Comparison of ENCODE assay signal across 20 cellular contexts in the genomic region with DNA sequence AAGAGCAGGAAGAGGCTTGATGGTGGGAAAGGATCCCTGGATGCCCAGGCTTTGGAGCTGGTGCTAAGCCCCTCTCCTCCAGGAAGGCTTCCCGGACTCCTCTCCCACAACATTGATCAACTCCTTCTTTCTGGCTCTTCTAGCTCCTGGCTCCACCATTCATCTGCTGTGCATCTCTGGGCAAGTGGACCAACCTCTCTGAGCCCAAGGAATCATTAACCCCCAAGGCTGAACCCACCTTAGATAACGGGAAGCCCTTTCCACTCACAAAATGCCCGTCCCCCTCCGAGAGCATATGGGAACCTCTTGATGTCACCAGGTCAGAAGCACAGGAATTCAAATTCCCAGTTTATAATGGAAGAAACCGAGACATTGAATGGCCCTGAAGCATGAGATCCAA. TPM values are rescaled to one million over a fixed set of nuclear protein-coding genes. Genes with fewer than 3 reads are reported as not detected.
DNase-seq lines count a peak whose midpoint lies in the region; ATAC-seq, FAIRE-seq and TF ChIP-seq lines count a peak whose summit lies in the region.
"Had no signal": no experiment of that assay in that cellular context is flagged by ENCODE, and none has a peak within 500 bp of the region (broad histone marks: within the 10 kb centered on the region; RNA-seq: fewer than 3 reads in every experiment).

No MANE protein-coding gene starts in this region.

- H3K4me2 ChIP-seq in A549 (no peak overlapping the region), neuronal stem cell (ENCODE audit: insufficient read depth, low read length, poor library complexity, severe bottlenecking) (peak overlapping the region; percentile 2)
- H3K4me2 ChIP-seq: GM23338 had no signal

- CTCF ChIA-PET in A549 (lab: Yijun Ruan, JAX) (interaction anchor here (1.1 to 1.9 kb wide), 6 partner anchors 9 to 31 kb away, joined by 3 to 7 read pairs (median 4); a partner anchor contains a TSS), RWPE1 (lab: Yijun Ruan, JAX) (interaction anchor here (0.5 to 1.4 kb wide), 3 partner anchors 11 to 524 kb away, joined by 3 to 7 read pairs (median 3); no protein-coding TSS in a partner anchor), HEK293T (lab: Yijun Ruan, JAX) (no interaction called here)

- DNase-seq in A549 (ENCODE audit: low read depth in 1 of 2, low spot score in 1 of 2) (no peak), RWPE1 (ENCODE audit: low spot score) (no peak), neuronal stem cell (ENCODE audit: low spot score) (no peak), tibial artery (no peak), HEK293T (ENCODE audit: extremely low spot score) (no peak)
- no peak for DNase-seq in effector memory CD4-positive, alpha-beta T cell
- DNase-seq: 8988T; C1 segment of cervical spinal cord; Calu3; CD4-positive, alpha-beta memory T cell; COR-L47; DMS53; DMS79 treated with DMSO at 0.1 percent for 48 hours; GF-D8; H9 had no signal

- POLR2A ChIA-PET in A549 (lab: Yijun Ruan, JAX) (interaction anchor here (0.5 kb wide), 1 partner anchor 26 kb away, joined by 11 read pairs; no protein-coding TSS in a partner anchor), RWPE1 (lab: Yijun Ruan, JAX; ENCODE audit: low non-redundant PET) (no interaction called here), HEK293T (lab: Yijun Ruan, JAX) (interaction anchor here (0.8 kb wide), 1 partner anchor 20 kb away, joined by 3 read pairs; no protein-coding TSS in a partner anchor)

- ATAC-seq in A549 = no peak
- ATAC-seq: GM23338, HCT116 had no signal

- H3K18ac ChIP-seq in neuronal stem cell (ENCODE audit: low read length) = no peak overlapping the region

- peaks cover 9% of the 10 kb centered on the region for H3K79me1 ChIP-seq in neuronal stem cell (ENCODE audit: low read depth, low read length)

- H3K14ac ChIP-seq in neuronal stem cell (ENCODE audit: low read length) = no peak overlapping the region

- H2BK5ac ChIP-seq in neuronal stem cell (ENCODE audit: low read length) = no peak overlapping the region

- FAIRE-seq in A549 (lab: Jason Lieb, UNC) = no peak
- FAIRE-seq: GM12891, GM18507 had no signal

- TF ChIP-seq CTCF in A549 (IDR thresholded peaks at IDR 0.05) (no peak), RWPE1 (conservative IDR thresholded peaks at IDR 0.05; ENCODE audit: low read depth) (no peak), tibial artery (IDR thresholded peaks at IDR 0.05) (no peak)

- H2AFZ ChIP-seq in neuronal stem cell (ENCODE audit: low read length) = no peak overlapping the region
- H2AFZ ChIP-seq: GM23338 had no signal

- H3K4me1 ChIP-seq in A549 = peaks cover 16% of the 10 kb centered on the region
- peaks cover 0 to 3% of the 10 kb centered on the region in 2 donors for H3K4me1 ChIP-seq in neuronal stem cell (ENCODE audit: control insufficient read depth in 2 of 2, insufficient read depth in 1 of 2, low read depth in 1 of 2, low read length in 2 of 2)
- peaks cover 23% of the 10 kb centered on the region for H3K4me1 ChIP-seq in effector memory CD4-positive, alpha-beta T cell (ENCODE audit: control insufficient read depth, insufficient read depth, low read length, poor library complexity, severe bottlenecking)
- peaks cover 0 to 27% (median 16%) of the 10 kb centered on the region in 4 donors for H3K4me1 ChIP-seq in tibial artery

- no peak overlapping the region for H2AK5ac ChIP-seq in neuronal stem cell (ENCODE audit: low read depth, low read length)

- intact Hi-C loops in tibial artery (cut with DNase I; ENCODE audit: low total_unique reads) = no loop called here

- no peak for TF ChIP-seq EP300 in A549 (IDR thresholded peaks at IDR 0.05)

- H3K27ac ChIP-seq in A549 = no peak overlapping the region
- H3K27ac ChIP-seq in RWPE1 = peak overlapping the region; percentile 21; the same call in 1 of the 2 replicates
- no peak overlapping the region for H3K27ac ChIP-seq in neuronal stem cell (replicated peaks; ENCODE audit: low read length)
- no peak overlapping the region for H3K27ac ChIP-seq in effector memory CD4-positive, alpha-beta T cell (ENCODE audit: insufficient read depth, low read length, poor library complexity, severe bottlenecking)
- no peak overlapping the region for H3K27ac ChIP-seq in tibial artery

- no peak for TF ChIP-seq RAD21 in A549 (conservative IDR thresholded peaks at IDR 0.05 in 1 of 2, IDR thresholded peaks at IDR 0.05 in 1 of 2)

- H3K4ac ChIP-seq in neuronal stem cell (ENCODE audit: low read length) = no peak overlapping the region

- no peak overlapping the region for H4K91ac ChIP-seq in neuronal stem cell (ENCODE audit: low read depth, low read length, poor library complexity)

- H4K8ac ChIP-seq in neuronal stem cell (ENCODE audit: low read depth, low read length) = no peak overlapping the region

- 92% methylated on average over 5 of the region's 5 CpGs for WGBS in A549 (ENCODE audit: missing lambda C conversion rate)
- WGBS in neuronal stem cell (ENCODE audit: extremely low coverage in 2 of 2, insufficient read length in 2 of 2, insufficient replicate concordance in 1 of 2), 2 donors = no CpG with 5 or more reads among the region's 5 CpGs

- no peak overlapping the region for H2BK15ac ChIP-seq in neuronal stem cell (ENCODE audit: low read length)

- H3K27me3 ChIP-seq in neuronal stem cell (ENCODE audit: control insufficient read depth in 3 of 3, insufficient read depth in 3 of 3, low read depth in 1 of 3, low read length in 3 of 3) (peaks cover 0 to 6% (median 6%) of the 10 kb centered on the region in 3 experiments), tibial artery (peaks cover 0 to 12% of the 10 kb centered on the region in 2 donors)
- H3K27me3 ChIP-seq in effector memory CD4-positive, alpha-beta T cell (replicated peaks; ENCODE audit: control insufficient read depth, insufficient read depth, low read length, poor library complexity, severe bottlenecking) = no peaks in the 10 kb centered on the region

- H2BK120ac ChIP-seq in neuronal stem cell (ENCODE audit: low read depth, low read length) = no peak overlapping the region

- no peak overlapping the region for H2BK12ac ChIP-seq in neuronal stem cell (ENCODE audit: low read length)

- TF ChIP-seq POLR2A in A549 (IDR thresholded peaks at IDR 0.05; ENCODE audit: low read length) = no peak

- H3K4me3 ChIP-seq in A549 = no peak overlapping the region
- no peak overlapping the region for H3K4me3 ChIP-seq in neuronal stem cell (ENCODE audit: low read length in 2 of 2)
- H3K4me3 ChIP-seq in effector memory CD4-positive, alpha-beta T cell (ENCODE audit: insufficient read depth, low read depth, low read length, poor library complexity, severe bottlenecking) = no peak overlapping the region
- H3K4me3 ChIP-seq in tibial artery = no peak overlapping the region
- H3K4me3 ChIP-seq: GM23338 had no signal

- H3K36me3 ChIP-seq in neuronal stem cell (replicated peaks in 1 of 2; ENCODE audit: control insufficient read depth in 2 of 2, insufficient read depth in 2 of 2, low read length in 2 of 2) (peaks cover 5 to 45% of the 10 kb centered on the region in 2 donors), tibial artery (peaks cover 18 to 67% (median 52%) of the 10 kb centered on the region in 3 donors)
- peaks cover 19% of the 10 kb centered on the region for H3K36me3 ChIP-seq in effector memory CD4-positive, alpha-beta T cell (ENCODE audit: control insufficient read depth, insufficient read depth, low read length)

- H3K9me3 ChIP-seq in A549 = no peaks in the 10 kb centered on the region
- no peaks in the 10 kb centered on the region for H3K9me3 ChIP-seq in neuronal stem cell (replicated peaks in 1 of 2; ENCODE audit: control insufficient read depth in 2 of 2, insufficient read depth in 1 of 2, low read depth in 1 of 2, low read length in 2 of 2)
- H3K9me3 ChIP-seq in effector memory CD4-positive, alpha-beta T cell (ENCODE audit: control insufficient read depth, low read length) = no peaks in the 10 kb centered on the region
- no peaks in the 10 kb centered on the region for H3K9me3 ChIP-seq in tibial artery

- no peak overlapping the region for H3K23ac ChIP-seq in neuronal stem cell (ENCODE audit: low read depth, low read length, poor library complexity)

- H3K9ac ChIP-seq in neuronal stem cell (ENCODE audit: low read depth, low read length, poor library complexity) = no peak overlapping the region

RNA-seq across cellular contexts. Expression of a gene that starts 5.2 kb away (rescaled TPM):
- 10.2 and 11.7 TPM in 2 replicates for polyA plus RNA-seq in A549 (2011; rRNA removed)
- polyA plus RNA-seq in A549 (2012; cell fraction: cytosol; rRNA removed) = 33.0 and 36.6 TPM in 2 replicates
- 71.9 and 111 TPM in 2 replicates for polyA plus RNA-seq in A549 (2012; cell fraction: nucleus; rRNA removed)
- 20.2 to 22.6 TPM (median 21.6 TPM) in 3 replicates for polyA plus RNA-seq in A549 (2017; fragmentation: RNase III; extraction: RNeasy Plus Mini Kit Qiagen cat#74134 plus additional on column Dnase treatment)
- 5.5 and 7.5 TPM in 2 replicates for polyA minus RNA-seq in A549 (2011; rRNA and poly(A)+ RNA removed)
- 14.7 TPM for polyA plus RNA-seq in neuronal stem cell (2013, experiment 1 of 2)
- 15.1 TPM for polyA plus RNA-seq in neuronal stem cell (2013, experiment 2 of 2)

RNA-seq across cellular contexts. Expression of a gene that starts 5.3 kb away (rescaled TPM):
- 0.12 and 0.28 TPM in 2 replicates for polyA plus RNA-seq in A549 (2011; rRNA removed)
- 0.09 TPM in 2 replicates for polyA plus RNA-seq in A549 (2012; cell fraction: cytosol; rRNA removed)
- polyA plus RNA-seq in A549 (2012; cell fraction: nucleus; rRNA removed) = 0.71 and 0.88 TPM in 2 replicates
- 0.28 to 0.54 TPM (median 0.36 TPM) in 3 replicates for polyA plus RNA-seq in A549 (2017; fragmentation: RNase III; extraction: RNeasy Plus Mini Kit Qiagen cat#74134 plus additional on column Dnase treatment)
- 0.10 and 0.21 TPM in 2 replicates for polyA minus RNA-seq in A549 (2011; rRNA and poly(A)+ RNA removed)
- polyA plus RNA-seq in neuronal stem cell (2013, experiment 1 of 2) = 0.60 TPM
- polyA plus RNA-seq in neuronal stem cell (2013, experiment 2 of 2) = 0.64 TPM

RNA-seq across cellular contexts. Expression of a gene that starts 23.7 kb away (rescaled TPM):
- polyA plus RNA-seq in A549 (2011; rRNA removed) (0.05 and 0.07 TPM in 2 replicates), A549 (2017; fragmentation: RNase III; extraction: RNeasy Plus Mini Kit Qiagen cat#74134 plus additional on column Dnase treatment) (0.05 to 0.20 TPM (median 0.08 TPM) in 3 replicates)
- 0.01 and 0.04 TPM in 2 replicates for polyA plus RNA-seq in A549 (2012; cell fraction: cytosol; rRNA removed)
- polyA plus RNA-seq in A549 (2012; cell fraction: nucleus; rRNA removed) = 0.09 TPM in 1 of 2 replicates, not detected in the other
- polyA minus RNA-seq in A549 (2011; rRNA and poly(A)+ RNA removed) = 0.45 TPM in 1 of 2 replicates, not detected in the other
- polyA plus RNA-seq in neuronal stem cell (2013, experiment 1 of 2) = 0.11 TPM
- 0.07 TPM for polyA plus RNA-seq in neuronal stem cell (2013, experiment 2 of 2)
- polyA plus RNA-seq: BJ; CD4-positive, alpha-beta memory T cell had no signal

RNA-seq across cellular contexts. Expression of a gene that starts 52.2 kb away (rescaled TPM):
- 1.1 and 1.4 TPM in 2 replicates for polyA plus RNA-seq in A549 (2011; rRNA removed)
- 1.4 and 1.7 TPM in 2 replicates for polyA plus RNA-seq in A549 (2012; cell fraction: cytosol; rRNA removed)
- polyA plus RNA-seq in A549 (2012; cell fraction: nucleus; rRNA removed) = 2.4 and 3.8 TPM in 2 replicates
- polyA plus RNA-seq in A549 (2017; fragmentation: RNase III; extraction: RNeasy Plus Mini Kit Qiagen cat#74134 plus additional on column Dnase treatment) = 3.1 to 3.6 TPM (median 3.3 TPM) in 3 replicates
- 0.39 and 0.99 TPM in 2 replicates for polyA minus RNA-seq in A549 (2011; rRNA and poly(A)+ RNA removed)
- 0.06 TPM for polyA plus RNA-seq in neuronal stem cell (2013, experiment 1 of 2)
- polyA plus RNA-seq in neuronal stem cell (2013, experiment 2 of 2) = 0.03 TPM

RNA-seq across cellular contexts. Expression of a gene that starts 53.2 kb away (rescaled TPM):
- 40.4 and 41.7 TPM in 2 replicates for polyA plus RNA-seq in A549 (2011; rRNA removed)
- polyA plus RNA-seq in A549 (2012; cell fraction: cytosol; rRNA removed) = 129 and 151 TPM in 2 replicates
- polyA plus RNA-seq in A549 (2012; cell fraction: nucleus; rRNA removed) = 146 and 171 TPM in 2 replicates
- 98.5 to 116 TPM (median 115 TPM) in 3 replicates for polyA plus RNA-seq in A549 (2017; fragmentation: RNase III; extraction: RNeasy Plus Mini Kit Qiagen cat#74134 plus additional on column Dnase treatment)
- polyA minus RNA-seq in A549 (2011; rRNA and poly(A)+ RNA removed) = 51.6 and 58.5 TPM in 2 replicates
- polyA plus RNA-seq in neuronal stem cell (2013, experiment 1 of 2) = 165 TPM
- 164 TPM for polyA plus RNA-seq in neuronal stem cell (2013, experiment 2 of 2)
